ENCODE assay signal across 11 cellular contexts in the genomic region with DNA sequence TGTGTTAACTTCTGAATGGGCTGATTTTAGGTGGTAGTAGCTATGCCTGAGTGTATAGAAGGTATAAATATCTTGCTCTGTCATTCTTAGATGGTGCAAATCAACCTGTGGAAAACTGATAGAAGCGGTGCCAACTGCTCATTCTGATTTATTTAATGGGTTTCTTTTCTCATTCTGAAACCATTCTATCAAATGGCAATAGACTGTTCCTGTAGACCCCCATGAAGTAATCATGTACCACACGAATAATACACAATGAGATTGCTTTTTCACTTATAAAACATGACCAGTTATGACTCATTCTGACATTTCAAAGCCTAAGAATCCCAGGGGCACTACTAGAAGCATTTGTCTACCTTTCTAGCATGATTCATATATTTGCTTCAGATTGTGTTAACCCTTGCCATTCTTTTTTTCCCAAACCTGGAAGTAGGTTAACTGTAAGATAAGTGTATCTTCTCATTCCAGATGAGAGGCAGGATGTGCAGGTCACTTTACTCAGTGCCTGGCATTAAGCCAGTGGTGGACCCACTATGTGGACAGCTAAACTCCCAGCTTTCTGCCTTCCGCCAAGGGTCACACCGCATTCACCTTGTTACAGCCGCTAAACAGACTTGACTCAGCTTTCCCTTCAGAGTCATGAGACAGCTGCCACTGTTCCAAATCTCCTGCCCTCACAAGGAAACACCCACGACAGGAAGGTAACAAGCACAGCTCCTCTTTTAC. TPM values are rescaled to one million over a fixed set of nuclear protein-coding genes. Genes with fewer than 3 reads are reported as not detected.
DNase-seq lines count a peak whose midpoint lies in the region; ATAC-seq and TF ChIP-seq lines count a peak whose summit lies in the region.
"Had no signal": no experiment of that assay in that cellular context is flagged by ENCODE, and none has a peak within 500 bp of the region (broad histone marks: within the 10 kb centered on the region; RNA-seq: fewer than 3 reads in every experiment).

No MANE protein-coding gene starts in this region.

- H3K4me1 Mint-ChIP-seq in natural killer cell treated with Interleukin-12 subunit alpha and Interleukin-12 subunit beta and Interleukin-15 and Interleukin-18, amount 100 ng/mL, for 72 hours (ENCODE audit: low read depth in 2 of 2), result peaks cover 0 to 2% of the 10 kb centered on the region in 2 donors
- peaks cover 0 to 3% of the 10 kb centered on the region in 2 donors for H3K4me1 Mint-ChIP-seq in natural killer cell
- H3K4me1 Mint-ChIP-seq: IgD-negative memory B cell had no signal

- intact Hi-C loops in Panc1 (cut with micrococcal nuclease; ENCODE audit: unreplicated experiment) (no loop called here), mammary epithelial cell (cut with micrococcal nuclease) (no loop called here), natural killer cell (cut with micrococcal nuclease) (no loop called here)

- H3K27me3 ChIP-seq in Panc1 (ENCODE audit: control insufficient read depth, insufficient read depth, low read length) (no peaks in the 10 kb centered on the region), mammary epithelial cell (ENCODE audit: insufficient read depth, low read length) (no peaks in the 10 kb centered on the region)

- peak overlapping the region in 1 of 2 donors; percentile 16 for H3K27ac Mint-ChIP-seq in natural killer cell treated with Interleukin-12 subunit alpha and Interleukin-12 subunit beta and Interleukin-15 and Interleukin-18, amount 100 ng/mL, for 72 hours
- no peak overlapping the region for H3K27ac Mint-ChIP-seq in natural killer cell
- H3K27ac Mint-ChIP-seq: IgD-negative memory B cell had no signal

- no peaks in the 10 kb centered on the region for H4K20me1 ChIP-seq in mammary epithelial cell (ENCODE audit: insufficient read depth, low read length)

- H3K9ac ChIP-seq in mammary epithelial cell (ENCODE audit: insufficient read depth, low read length), result no peak overlapping the region

- H3K27ac ChIP-seq in Panc1 (ENCODE audit: low read length), result peak overlapping the region; percentile 61
- peak overlapping the region; percentile 55 for H3K27ac ChIP-seq in mammary epithelial cell (ENCODE audit: insufficient read depth, low read depth, low read length)
- H3K27ac ChIP-seq: skin epidermis had no signal

- no peaks in the 10 kb centered on the region for H3K36me3 Mint-ChIP-seq in natural killer cell treated with Interleukin-12 subunit alpha and Interleukin-12 subunit beta and Interleukin-15 and Interleukin-18, amount 100 ng/mL, for 72 hours
- H3K36me3 Mint-ChIP-seq in natural killer cell, result no peaks in the 10 kb centered on the region
- H3K36me3 Mint-ChIP-seq: IgD-negative memory B cell had no signal

- peak overlapping the region; percentile 38 for H3K4me2 ChIP-seq in mammary epithelial cell (ENCODE audit: insufficient read depth, low read depth, low read length)

- H3K4me1 ChIP-seq in Panc1 (ENCODE audit: control insufficient read depth, insufficient read depth, low read length), result peaks cover 16% of the 10 kb centered on the region; the same call in 1 of the 2 replicates
- H3K4me1 ChIP-seq in mammary epithelial cell (ENCODE audit: insufficient read depth, low read length), result peaks cover 27% of the 10 kb centered on the region

- in situ Hi-C loops in Panc1 (cut with HindIII; ENCODE audit: low pct_unique_long_range_greater_than_20kb, low sequenced_read_pairs), result no loop called here
- in situ Hi-C loops in mammary epithelial cell (cut with MboI; ENCODE audit: low sequenced_read_pairs in 2 of 2), result no loop called here

- peaks cover 4 to 22% of the 10 kb centered on the region in 2 donors for H3K27me3 Mint-ChIP-seq in natural killer cell treated with Interleukin-12 subunit alpha and Interleukin-12 subunit beta and Interleukin-15 and Interleukin-18, amount 100 ng/mL, for 72 hours
- H3K27me3 Mint-ChIP-seq in natural killer cell (ENCODE audit: low read depth in 2 of 2), result peaks cover 8 to 11% of the 10 kb centered on the region in 2 donors

- TF ChIP-seq CTCF in Panc1 (IDR thresholded peaks at IDR 0.05) (no peak), mammary epithelial cell (conservative IDR thresholded peaks at IDR 0.05 in 1 of 2, IDR thresholded peaks at IDR 0.05 in 1 of 2; ENCODE audit: extremely low read depth in 1 of 2, insufficient read depth in 1 of 2, low read depth in 1 of 2, low read length in 2 of 2) (no peak), natural killer cell (IDR thresholded peaks at IDR 0.05) (no peak)

- dilution Hi-C loops in mammary epithelial cell (cut with HindIII; ENCODE audit: low sequenced_read_pairs), result no loop called here

- CTCF ChIA-PET in Panc1 (lab: Charles Lee), result no interaction called here
- CTCF ChIA-PET in mammary epithelial cell (lab: Charles Lee; ENCODE audit: low non-redundant PET), result interaction anchor here (0.5 to 0.8 kb wide), 2 partner anchors 72 to 118 kb away, joined by 4 to 5 read pairs; no protein-coding TSS in a partner anchor

- POLR2A ChIA-PET in Panc1 (lab: Charles Lee), result no interaction called here

- no peaks in the 10 kb centered on the region for H3K9me3 Mint-ChIP-seq in natural killer cell treated with Interleukin-12 subunit alpha and Interleukin-12 subunit beta and Interleukin-15 and Interleukin-18, amount 100 ng/mL, for 72 hours
- H3K9me3 Mint-ChIP-seq in natural killer cell, result no peaks in the 10 kb centered on the region

- H3K4me3 Mint-ChIP-seq in natural killer cell treated with Interleukin-12 subunit alpha and Interleukin-12 subunit beta and Interleukin-15 and Interleukin-18, amount 100 ng/mL, for 72 hours, result no peak overlapping the region
- H3K4me3 Mint-ChIP-seq in natural killer cell, result no peak overlapping the region

- ATAC-seq in Panc1 (peak; percentile 90), GM19324 (IDR thresholded peaks at IDR 0.05; ENCODE audit: low FRiP score, unreplicated experiment) (no peak), natural killer cell (no peak), GM19328 (IDR thresholded peaks at IDR 0.05; ENCODE audit: unreplicated experiment) (no peak)
- no peak for ATAC-seq in natural killer cell treated with Interleukin-12 subunit alpha and Interleukin-12 subunit beta and Interleukin-15 and Interleukin-18, amount 100 ng/mL, for 72 hours

- WGBS in mammary epithelial cell (ENCODE audit: low coverage, missing lambda C conversion rate), result 12% methylated on average over 6 of the region's 6 CpGs

- no TSS peak for BruUV-seq in Panc1 (replicated peaks; lab: Mats Ljungman, UMichigan)
- no TSS peak for BruUV-seq in mammary epithelial cell (replicated peaks; lab: Mats Ljungman, UMichigan)

- no peak overlapping the region for H2AFZ ChIP-seq in mammary epithelial cell (ENCODE audit: low read depth, low read length)

- H3K9me3 ChIP-seq in Panc1 (ENCODE audit: control insufficient read depth, insufficient read depth, low read depth, low read length), result no peaks in the 10 kb centered on the region
- H3K9me3 ChIP-seq in mammary epithelial cell (replicated peaks; ENCODE audit: insufficient read depth, low read length), result no peaks in the 10 kb centered on the region

- H3K4me3 ChIP-seq in Panc1 (ENCODE audit: low read depth in 2 of 2, low read length in 2 of 2) (peak overlapping the region in 1 of 2 experiments; percentile 20; a peak in 2 of 4 replicates), mammary epithelial cell (replicated peaks in 1 of 3; ENCODE audit: insufficient read depth in 1 of 3, low read depth in 2 of 3, low read length in 3 of 3) (no peak overlapping the region), skeletal muscle cell (ENCODE audit: low read depth, low read length) (no peak overlapping the region)
- H3K4me3 ChIP-seq: skin epidermis had no signal

- DNase-seq in GOT3 (lab: John Stamatoyannopoulos, UW) (peak; percentile 20), Panc1 (ENCODE audit: low read depth, low spot score) (peak; percentile 99), mammary epithelial cell (peak; percentile 99), skeletal muscle cell (ENCODE audit: low read depth) (peak; percentile 51), natural killer cell (no peak)
- DNase-seq in natural killer cell treated with Interleukin-12 subunit alpha and Interleukin-12 subunit beta and Interleukin-15 and Interleukin-18, amount 100 ng/mL, for 72 hours (ENCODE audit: low spot score), result no peak
- DNase-seq: aorta had no signal

- H3K36me3 ChIP-seq in Panc1 (ENCODE audit: control insufficient read depth, insufficient read depth, low read length) (no peaks in the 10 kb centered on the region), mammary epithelial cell (ENCODE audit: insufficient read depth, low read length) (no peaks in the 10 kb centered on the region)

- H3K79me2 ChIP-seq in mammary epithelial cell (ENCODE audit: insufficient read depth, low read length), result no peaks in the 10 kb centered on the region

RNA-seq across cellular contexts. Expression of a gene that starts 16.4 kb away (rescaled TPM):
- total RNA-seq in Panc1 (2021; ENCODE audit: unreplicated experiment), result not detected
- 0.62 TPM for polyA plus RNA-seq in Panc1 (2012; ENCODE audit: insufficient read length)
- not detected for total RNA-seq in mammary epithelial cell
- not detected for polyA plus RNA-seq in mammary epithelial cell
- not detected for polyA minus RNA-seq in mammary epithelial cell
- total RNA-seq in natural killer cell treated with Interleukin-12 subunit alpha and Interleukin-12 subunit beta and Interleukin-15 and Interleukin-18, amount 100 ng/mL, for 72 hours, result 1 to 10 TPM; 1.2 to 1.7 TPM
- 1 to 10 TPM; 1.2 to 2.5 (median 1.6) TPM for total RNA-seq in natural killer cell
- polyA plus RNA-seq: aorta had no signal

RNA-seq across cellular contexts. Expression of a gene that starts 19.7 kb away (rescaled TPM):
- total RNA-seq in Panc1 (2021; ENCODE audit: unreplicated experiment) (not detected), mammary epithelial cell (not detected), natural killer cell (1 to 10 TPM in 2 of 3 donors, under 1 TPM in 1; 0.54 to 2.2 (median 1.8) TPM)
- not detected for polyA plus RNA-seq in Panc1 (2012; ENCODE audit: insufficient read length)
- polyA plus RNA-seq in mammary epithelial cell, result not detected
- not detected for polyA minus RNA-seq in mammary epithelial cell
- not detected for total RNA-seq in natural killer cell treated with Interleukin-12 subunit alpha and Interleukin-12 subunit beta and Interleukin-15 and Interleukin-18, amount 100 ng/mL, for 72 hours
- polyA plus RNA-seq: IgD-negative memory B cell had no signal

RNA-seq across cellular contexts. Expression of a gene that starts 24.5 kb away (rescaled TPM):
- total RNA-seq in Panc1 (2021; ENCODE audit: unreplicated experiment), result 13.1 TPM
- polyA plus RNA-seq in Panc1 (2012; ENCODE audit: insufficient read length), result 10.7 TPM
- total RNA-seq in mammary epithelial cell, result 10 to 100 TPM in 1 of 2 donors, 1 to 10 TPM in 1; 2.7 to 11.9 TPM
- 10.1 TPM for polyA plus RNA-seq in mammary epithelial cell
- 12.4 TPM for polyA minus RNA-seq in mammary epithelial cell
- total RNA-seq in natural killer cell treated with Interleukin-12 subunit alpha and Interleukin-12 subunit beta and Interleukin-15 and Interleukin-18, amount 100 ng/mL, for 72 hours, result 10 to 100 TPM; 11.7 to 19.1 TPM
- 1 to 10 TPM; 4.8 to 7.0 (median 6.0) TPM for total RNA-seq in natural killer cell

RNA-seq across cellular contexts. Expression of a gene that starts 37.5 kb away (rescaled TPM):
- total RNA-seq in Panc1 (2021; ENCODE audit: unreplicated experiment) (0.18 TPM), mammary epithelial cell (not detected), natural killer cell (under 1 TPM in 2 of 3 donors, not detected in 1; 0.49 to 0.84 TPM)
- 0.18 TPM for polyA plus RNA-seq in Panc1 (2012; ENCODE audit: insufficient read length)
- polyA plus RNA-seq in mammary epithelial cell, result not detected
- polyA minus RNA-seq in mammary epithelial cell, result not detected
- 1 to 10 TPM in 1 of 2 donors, under 1 TPM in 1; 0.73 to 1.1 TPM for total RNA-seq in natural killer cell treated with Interleukin-12 subunit alpha and Interleukin-12 subunit beta and Interleukin-15 and Interleukin-18, amount 100 ng/mL, for 72 hours

RNA-seq across cellular contexts. Expression of a gene that starts 47.9 kb away (rescaled TPM):
- total RNA-seq in Panc1 (2021; ENCODE audit: unreplicated experiment), result 196 TPM
- 255 TPM for polyA plus RNA-seq in Panc1 (2012; ENCODE audit: insufficient read length)
- total RNA-seq in mammary epithelial cell, result 100 to 1,000 TPM in 1 of 2 donors, 10 to 100 TPM in 1; 46.0 to 180 TPM
- polyA plus RNA-seq in mammary epithelial cell, result 187 TPM
- 404 TPM for polyA minus RNA-seq in mammary epithelial cell
- 100 to 1,000 TPM; 206 to 224 TPM for total RNA-seq in natural killer cell treated with Interleukin-12 subunit alpha and Interleukin-12 subunit beta and Interleukin-15 and Interleukin-18, amount 100 ng/mL, for 72 hours
- 100 to 1,000 TPM; 151 to 165 (median 159) TPM for total RNA-seq in natural killer cell

Comparison
In these comparisons a context has a peak if more than half of its experiments do, and no peak if none do; other contexts are left out.
1. DNase-seq: peak in GOT3 (single experiment), Panc1 (single experiment), mammary epithelial cell (single experiment) and skeletal muscle cell (single experiment); none in natural killer cell treated with Interleukin-12 subunit alpha and Interleukin-12 subunit beta and Interleukin-15 and Interleukin-18, amount 100 ng/mL, for 72 hours (single experiment) and natural killer cell (single experiment).